In genomic region chr19:29675120-29675649, GRCh38 we compare ENCODE assay signal across 13 cellular contexts. TPM values are rescaled to one million over a fixed set of nuclear protein-coding genes. Genes with fewer than 3 reads are reported as not detected.
A peak's percentile ranks its signal among the peaks of the same experiment; 100 is the strongest.
DNase-seq lines count a peak whose midpoint lies in the region; ATAC-seq, FAIRE-seq and TF ChIP-seq lines count a peak whose summit lies in the region.
"Had no signal": no experiment of that assay in that cellular context is flagged by ENCODE, and none has a peak within 500 bp of the region (broad histone marks: within the 10 kb centered on the region; RNA-seq: fewer than 3 reads in every experiment).

No MANE protein-coding gene starts in this region.

- no peak overlapping the region for H2BK15ac ChIP-seq in mesenchymal stem cell (ENCODE audit: low read depth, poor library complexity, severe bottlenecking)

- no peak overlapping the region for H3K4me2 ChIP-seq in mesenchymal stem cell (ENCODE audit: low read length, poor library complexity, severe bottlenecking)

- no peak for DNase-seq in left ventricle myocardium inferior
- no peak for DNase-seq in left cardiac atrium
- DNase-seq in activated CD4-positive, alpha-beta memory T cell treated with anti-CD3 and anti-CD28 coated beads for 36 hours = no peak
- DNase-seq in mesenchymal stem cell = no peak
- DNase-seq in tibial nerve (ENCODE audit: low spot score in 2 of 2) = no peak
- DNase-seq in Calu3 = no peak
- DNase-seq in urothelium cell line (ENCODE audit: low spot score) = no peak
- no peak for DNase-seq in NCI-H526 (lab: John Stamatoyannopoulos, UW)
- DNase-seq: DMS79; islet precursor cell; NCI-H1048; stimulated activated CD4-positive, alpha-beta T cell treated with anti-CD3 and anti-CD28 coated beads, Interleukin-15, amount 100 ng/mL, for 24 hours had no signal

- H3K18ac ChIP-seq in mesenchymal stem cell (ENCODE audit: low read depth in 1 of 2, low read length in 2 of 2) = no peak overlapping the region

- H3K4me3 Mint-ChIP-seq in activated CD4-positive, alpha-beta memory T cell treated with anti-CD3 and anti-CD28 coated beads for 36 hours = no peak overlapping the region
- H3K4me3 Mint-ChIP-seq in Calu3 (ENCODE audit: low read depth, unreplicated experiment) = no peak overlapping the region

- peak overlapping the region; percentile 39 for H4K8ac ChIP-seq in mesenchymal stem cell (ENCODE audit: low read length)

- WGBS in mesenchymal stem cell = 90% methylated on average over 8 of the region's 10 CpGs
- 72 to 82% methylated on average over 5 to 6 of the region's 10 CpGs for WGBS in tibial nerve, 2 donors

- H2AK5ac ChIP-seq in mesenchymal stem cell (ENCODE audit: low read length, severe bottlenecking) = no peak overlapping the region

- no peak overlapping the region for H2BK120ac ChIP-seq in mesenchymal stem cell (ENCODE audit: low read depth, low read length)

- H3K4ac ChIP-seq in mesenchymal stem cell (ENCODE audit: low read depth in 1 of 2, low read length in 2 of 2) = no peak overlapping the region

- H3K36me3 Mint-ChIP-seq in activated CD4-positive, alpha-beta memory T cell treated with anti-CD3 and anti-CD28 coated beads for 36 hours = peaks cover 49% of the 10 kb centered on the region
- H3K36me3 Mint-ChIP-seq in Calu3 (ENCODE audit: insufficient read depth, unreplicated experiment) = no peaks in the 10 kb centered on the region

- peaks cover 85% of the 10 kb centered on the region for H3K4me1 Mint-ChIP-seq in activated CD4-positive, alpha-beta memory T cell treated with anti-CD3 and anti-CD28 coated beads for 36 hours (ENCODE audit: low read depth)
- H3K4me1 Mint-ChIP-seq in Calu3 (ENCODE audit: low read depth, unreplicated experiment) = peaks cover 23% of the 10 kb centered on the region

- no peak overlapping the region for H2BK5ac ChIP-seq in mesenchymal stem cell (ENCODE audit: low read depth, low read length, poor library complexity, severe bottlenecking)

- H3K27me3 Mint-ChIP-seq in activated CD4-positive, alpha-beta memory T cell treated with anti-CD3 and anti-CD28 coated beads for 36 hours = no peaks in the 10 kb centered on the region
- no peaks in the 10 kb centered on the region for H3K27me3 Mint-ChIP-seq in Calu3 (ENCODE audit: unreplicated experiment)

- no peak overlapping the region for H4K91ac ChIP-seq in mesenchymal stem cell (ENCODE audit: low read length)

- ATAC-seq in left cardiac atrium = no peak

- intact Hi-C loops in left ventricle myocardium inferior (cut with micrococcal nuclease) (no loop called here), left cardiac atrium (cut with DNase I) (no loop called here), Calu3 (cut with micrococcal nuclease; ENCODE audit: unreplicated experiment) (no loop called here)
- intact Hi-C loops in activated CD4-positive, alpha-beta memory T cell treated with anti-CD3 and anti-CD28 coated beads for 36 hours (cut with micrococcal nuclease) = no loop called here

- BruUV-seq in Calu3 (replicated peaks; lab: Mats Ljungman, UMichigan) = no TSS peak

- no peak overlapping the region for H2BK12ac ChIP-seq in mesenchymal stem cell (ENCODE audit: low read length in 2 of 2)

- H3K27ac ChIP-seq in left ventricle myocardium inferior (replicated peaks) (peak overlapping the region; percentile 98), mesenchymal stem cell (ENCODE audit: low read length, poor library complexity, severe bottlenecking) (no peak overlapping the region), tibial nerve (peak overlapping the region; percentile 32 to 88 (median 62))

- TF ChIP-seq POLR2A in tibial nerve (IDR thresholded peaks at IDR 0.05) = no peak

- TF ChIP-seq EP300 in tibial nerve (IDR thresholded peaks at IDR 0.05) = no peak

- peaks cover 98% of the 10 kb centered on the region for H3K4me1 ChIP-seq in left ventricle myocardium inferior
- H3K4me1 ChIP-seq in mesenchymal stem cell (ENCODE audit: control insufficient read depth, insufficient read depth, low read depth, low read length) = peaks cover 12% of the 10 kb centered on the region
- H3K4me1 ChIP-seq in tibial nerve = peaks cover 0 to 94% (median 71%) of the 10 kb centered on the region in 4 donors

- no peaks in the 10 kb centered on the region for H3K9me3 Mint-ChIP-seq in activated CD4-positive, alpha-beta memory T cell treated with anti-CD3 and anti-CD28 coated beads for 36 hours
- no peaks in the 10 kb centered on the region for H3K9me3 Mint-ChIP-seq in Calu3 (ENCODE audit: low read depth, unreplicated experiment)

- H3K14ac ChIP-seq in mesenchymal stem cell (ENCODE audit: low read length in 2 of 2) = no peak overlapping the region

- no peak overlapping the region for H3K23ac ChIP-seq in mesenchymal stem cell (ENCODE audit: low read length in 2 of 2)

- H3K79me1 ChIP-seq in mesenchymal stem cell (replicated peaks; ENCODE audit: low read length, poor library complexity, severe bottlenecking) = peaks cover 27% of the 10 kb centered on the region

- no peaks in the 10 kb centered on the region for H3K9me3 ChIP-seq in left ventricle myocardium inferior (replicated peaks)
- H3K9me3 ChIP-seq in mesenchymal stem cell (ENCODE audit: control insufficient read depth, low read length) = no peaks in the 10 kb centered on the region
- H3K9me3 ChIP-seq in tibial nerve = no peaks in the 10 kb centered on the region
- H3K9me3 ChIP-seq: ascending aorta had no signal

- no peak overlapping the region for H3K9ac ChIP-seq in mesenchymal stem cell (ENCODE audit: low read length)

- CTCF ChIA-PET in activated CD4-positive, alpha-beta memory T cell treated with anti-CD3 and anti-CD28 coated beads for 36 hours (lab: Charles Lee) = interaction anchor here (0.8 to 4.7 kb wide), 2 partner anchors 64 to 65 kb away, joined by 3 to 45 read pairs; no protein-coding TSS in a partner anchor
- CTCF ChIA-PET in Calu3 (lab: Charles Lee) = no interaction called here

- H3K4me3 ChIP-seq in left ventricle myocardium inferior (no peak overlapping the region), mesenchymal stem cell (ENCODE audit: insufficient read depth in 1 of 2, low read depth in 1 of 2, low read length in 2 of 2) (no peak overlapping the region), tibial nerve (no peak overlapping the region)
- H3K4me3 ChIP-seq: ascending aorta had no signal

- peak overlapping the region; percentile 64 for H3K27ac Mint-ChIP-seq in activated CD4-positive, alpha-beta memory T cell treated with anti-CD3 and anti-CD28 coated beads for 36 hours
- no peak overlapping the region for H3K27ac Mint-ChIP-seq in Calu3 (ENCODE audit: unreplicated experiment)

- TF ChIP-seq CTCF in left ventricle myocardium inferior (IDR thresholded peaks at IDR 0.05; ENCODE audit: borderline replicate concordance) = no peak
- TF ChIP-seq CTCF in tibial nerve (IDR thresholded peaks at IDR 0.05) = no peak
- no peak for TF ChIP-seq CTCF in Calu3 (IDR thresholded peaks at IDR 0.05; ENCODE audit: unreplicated experiment)

- POLR2A ChIA-PET in activated CD4-positive, alpha-beta memory T cell treated with anti-CD3 and anti-CD28 coated beads for 36 hours (lab: Charles Lee) = interaction anchor here (0.7 kb wide), 1 partner anchor 9 kb away, joined by 3 read pairs; no protein-coding TSS in a partner anchor

- peaks cover 29% of the 10 kb centered on the region for H3K36me3 ChIP-seq in left ventricle myocardium inferior
- peaks cover 46 to 56% of the 10 kb centered on the region in 2 experiments for H3K36me3 ChIP-seq in mesenchymal stem cell (ENCODE audit: control insufficient read depth in 1 of 2, insufficient read depth in 2 of 2, low read depth in 1 of 2, low read length in 2 of 2)
- peaks cover 0 to 33% (median 12%) of the 10 kb centered on the region in 3 donors for H3K36me3 ChIP-seq in tibial nerve

- H2AFZ ChIP-seq in mesenchymal stem cell (ENCODE audit: low read depth, low read length) = no peak overlapping the region

- no peaks in the 10 kb centered on the region for H3K27me3 ChIP-seq in left ventricle myocardium inferior (ENCODE audit: low read depth)
- no peaks in the 10 kb centered on the region for H3K27me3 ChIP-seq in mesenchymal stem cell (ENCODE audit: control insufficient read depth in 1 of 2, insufficient read depth in 1 of 2, low read length in 2 of 2)
- no peaks in the 10 kb centered on the region for H3K27me3 ChIP-seq in tibial nerve
- H3K27me3 ChIP-seq: ascending aorta had no signal

- no peak for FAIRE-seq in urothelium cell line (lab: Jason Lieb, UNC)

RNA-seq across cellular contexts. Expression of gene PLEKHF1, which starts 9.9 kb away (rescaled TPM):
- total RNA-seq in left ventricle myocardium inferior = 27.8 TPM
- 10 to 100 TPM; 28.1 to 32.8 TPM for total RNA-seq in left cardiac atrium
- 10 to 100 TPM; 23.6 to 24.3 TPM for total RNA-seq in activated CD4-positive, alpha-beta memory T cell treated with anti-CD3 and anti-CD28 coated beads for 36 hours
- 3.8 TPM for polyA plus RNA-seq in mesenchymal stem cell (2013, experiment 1 of 2)
- polyA plus RNA-seq in mesenchymal stem cell (2013, experiment 2 of 2) = 3.8 TPM
- total RNA-seq in tibial nerve = 100 to 1,000 TPM in 2 of 4 donors, 10 to 100 TPM in 2; 52.2 to 119 (median 89.0) TPM
- 2.4 and 2.9 TPM in 2 replicates for total RNA-seq in Calu3 (2022)

RNA-seq across cellular contexts. Expression of gene C19orf12, which starts 39.9 kb away (rescaled TPM):
- total RNA-seq in left ventricle myocardium inferior (48.6 TPM), left cardiac atrium (10 to 100 TPM; 48.2 to 52.0 TPM), tibial nerve (10 to 100 TPM; 52.5 to 71.6 (median 56.7) TPM), Calu3 (2022) (15.4 and 17.5 TPM in 2 replicates)
- total RNA-seq in activated CD4-positive, alpha-beta memory T cell treated with anti-CD3 and anti-CD28 coated beads for 36 hours = 10 to 100 TPM; 32.6 to 32.8 TPM
- 22.7 TPM for polyA plus RNA-seq in mesenchymal stem cell (2013, experiment 1 of 2)
- 22.8 TPM for polyA plus RNA-seq in mesenchymal stem cell (2013, experiment 2 of 2)
